12 cellular contexts compared by ENCODE assay signal in the genomic region with DNA sequence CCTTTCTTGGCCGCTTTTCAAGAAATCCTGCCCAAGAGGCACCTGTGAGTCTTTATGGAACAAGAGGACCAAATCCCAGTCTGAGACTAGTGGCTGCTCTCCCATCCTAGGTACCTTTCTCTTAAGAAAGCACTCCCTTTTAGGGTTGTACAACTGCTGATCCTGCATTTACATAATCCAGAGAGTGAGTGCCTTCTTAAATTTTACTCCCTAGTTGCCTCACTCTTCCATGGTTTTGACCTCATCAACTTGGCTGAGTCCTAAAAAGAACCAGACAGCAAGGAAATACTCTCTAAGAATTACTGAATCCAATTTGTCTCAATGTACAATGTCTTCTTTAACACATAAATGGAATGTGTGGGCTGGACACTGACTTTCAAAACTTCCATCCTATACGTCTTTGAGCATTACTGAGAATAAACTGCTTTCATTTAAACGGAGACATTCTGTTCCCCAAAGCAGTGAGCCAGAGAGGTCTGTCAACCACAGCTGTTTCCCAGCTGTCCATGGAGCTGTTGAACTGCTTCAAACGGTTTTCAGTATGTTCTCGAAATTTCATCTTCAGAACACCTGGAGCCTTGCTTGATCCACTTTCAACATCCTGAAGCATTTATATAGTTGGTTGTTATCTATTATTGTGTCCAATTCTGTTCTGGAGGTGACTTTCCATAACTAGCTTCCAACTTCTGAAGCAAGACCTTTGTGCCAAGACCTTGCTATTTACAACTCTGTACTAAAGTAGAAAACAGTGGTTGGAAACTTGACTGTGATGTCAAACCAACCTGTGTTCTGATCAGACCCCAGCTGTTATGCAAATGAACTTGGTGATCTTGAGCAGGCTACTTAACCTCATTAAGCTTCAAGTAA.
DNase-seq lines count a peak whose midpoint lies in the region; ATAC-seq, FAIRE-seq and TF ChIP-seq lines count a peak whose summit lies in the region.
"Had no signal": no experiment of that assay in that cellular context is flagged by ENCODE, and none has a peak within 500 bp of the region (broad histone marks: within the 10 kb centered on the region; RNA-seq: fewer than 3 reads in every experiment).

No MANE protein-coding gene starts in this region.

- H3K36me3 ChIP-seq in gastrocnemius medialis, result no peaks in the 10 kb centered on the region
- H3K36me3 ChIP-seq in ovary, result no peaks in the 10 kb centered on the region
- H3K36me3 ChIP-seq: heart left ventricle, pancreas had no signal

- TF ChIP-seq CTCF in gastrocnemius medialis (IDR thresholded peaks at IDR 0.05 in 4 of 5, conservative IDR thresholded peaks at IDR 0.05 in 1 of 5), result no peak
- no peak for TF ChIP-seq CTCF in ovary (IDR thresholded peaks at IDR 0.05)

- intact Hi-C loops in gastrocnemius medialis (cut with DNase I; ENCODE audit: low total_unique reads) (no loop called here), ovary (cut with DNase I) (no loop called here)

- 28 to 40% (median 28%) methylated on average over 5 of the region's 5 CpGs for WGBS in ovary, 3 donors

- ATAC-seq in HG02571 (IDR thresholded peaks at IDR 0.05; ENCODE audit: unreplicated experiment) (peak; percentile 95), HG03558 (IDR thresholded peaks at IDR 0.05; ENCODE audit: extremely low read depth, unreplicated experiment) (peak; percentile 81), naive B cell (ENCODE audit: low read depth in 2 of 2) (peak; percentile 31 to 39), gastrocnemius medialis (no peak)
- ATAC-seq: pancreas had no signal

- no peak overlapping the region for H3K4me3 ChIP-seq in gastrocnemius medialis
- H3K4me3 ChIP-seq in ovary, result no peak overlapping the region
- H3K4me3 ChIP-seq: heart left ventricle, pancreas had no signal

- DNase-seq in naive B cell (peak; percentile 23), caudate nucleus (lab: John Stamatoyannopoulos, UW) (no peak), RCC 7860 (ENCODE audit: low spot score) (no peak), gastrocnemius medialis (no peak), ovary (no peak)
- DNase-seq: aorta, heart left ventricle, NCI-H1092, pancreas had no signal

- no peaks in the 10 kb centered on the region for H3K4me1 ChIP-seq in gastrocnemius medialis
- no peaks in the 10 kb centered on the region for H3K4me1 ChIP-seq in ovary (ENCODE audit: insufficient read depth)
- H3K4me1 ChIP-seq: pancreas had no signal

- in situ Hi-C loops in GM18951 (cut with MboI; ENCODE audit: low sequenced_read_pairs, unreplicated experiment) (no loop called here), gastrocnemius medialis (cut with MboI; ENCODE audit: low sequenced_read_pairs in 4 of 4) (no loop called here)

- peaks cover 0 to 3% of the 10 kb centered on the region in 2 donors for H3K36me3 Mint-ChIP-seq in naive B cell

- TF ChIP-seq EP300 in ovary (IDR thresholded peaks at IDR 0.05), result no peak

- H3K27me3 Mint-ChIP-seq in naive B cell, result no peaks in the 10 kb centered on the region

- peaks cover 0 to 7% (median 0%) of the 10 kb centered on the region in 7 donors for H3K9me3 Mint-ChIP-seq in naive B cell

- H3K4me1 Mint-ChIP-seq in naive B cell, result peaks cover 51 to 62% (median 58%) of the 10 kb centered on the region in 3 donors

- H3K27ac ChIP-seq in caudate nucleus (ENCODE audit: low read depth, low read length), result no peak overlapping the region
- no peak overlapping the region for H3K27ac ChIP-seq in gastrocnemius medialis
- no peak overlapping the region for H3K27ac ChIP-seq in ovary
- H3K27ac ChIP-seq: pancreas had no signal

- peak overlapping the region in 4 of 6 donors; percentile 63 to 94 (median 82) for H3K27ac Mint-ChIP-seq in naive B cell

- H3K27me3 ChIP-seq in gastrocnemius medialis, result no peaks in the 10 kb centered on the region
- H3K27me3 ChIP-seq in ovary, result no peaks in the 10 kb centered on the region
- H3K27me3 ChIP-seq: heart left ventricle, pancreas had no signal

- FAIRE-seq in RCC 7860 (lab: Jason Lieb, UNC), result no peak
- FAIRE-seq: pancreas had no signal

- H3K9me3 ChIP-seq in gastrocnemius medialis (no peaks in the 10 kb centered on the region), ovary (no peaks in the 10 kb centered on the region)
- H3K9me3 ChIP-seq: pancreas had no signal

- peak overlapping the region in 7 of 8 donors; percentile 19 to 84 (median 60) for H3K4me3 Mint-ChIP-seq in naive B cell

- TF ChIP-seq POLR2A in GM18951 (IDR thresholded peaks at IDR 0.05; ENCODE audit: extremely low read depth, insufficient read depth, insufficient read length) (peak; percentile 17), gastrocnemius medialis (IDR thresholded peaks at IDR 0.05) (no peak), ovary (IDR thresholded peaks at IDR 0.05) (no peak)

Comparison
In these comparisons a context has a peak if more than half of its experiments do, and no peak if none do; other contexts are left out.
1. ATAC-seq: peak in HG02571 (single experiment), HG03558 (single experiment) and naive B cell (2 of 2); none in gastrocnemius medialis (0 of 2).